8 cellular contexts compared by ENCODE assay signal in genomic region chr14:54566410-54567223, GRCh38. TPM values are rescaled to one million over a fixed set of nuclear protein-coding genes. Genes with fewer than 3 reads are reported as not detected.
DNase-seq lines count a peak whose midpoint lies in the region; ATAC-seq and TF ChIP-seq lines count a peak whose summit lies in the region.

TSS of gene SAMD4A (plus strand) at chr14:54567128. CDS start at chr14:54567917, 789 bp downstream.

- peak within 1 kb of the TSS; percentile 94 for H3K4me3 Mint-ChIP-seq in WTC11

- CTCF ChIA-PET in WTC11 (lab: Charles Lee) = interaction anchor here (0.6 to 6.3 kb wide), 23 partner anchors 14 to 248 kb away, joined by 3 to 138 read pairs (median 4); partner anchors contain the start of gene CGRRF1

- no peaks in the 10 kb centered on the region for H3K9me3 Mint-ChIP-seq in WTC11

- H3K9ac ChIP-seq in skeletal muscle tissue (ENCODE audit: low read depth in 1 of 3, low read length in 3 of 3) = peak within 1 kb of the TSS; percentile 89 to 99 (median 98)

- POLR2A ChIA-PET in WTC11 (lab: Charles Lee) = interaction anchor here (0.6 to 2.7 kb wide), 10 partner anchors 10 to 238 kb away, joined by 3 to 19 read pairs (median 4); partner anchors contain the start of gene CGRRF1

- no peaks in the 10 kb centered on the region for H3K9me3 ChIP-seq in skeletal muscle tissue (ENCODE audit: control insufficient read depth in 3 of 3, low read length in 3 of 3)

- peaks cover 0 to 3% (median 0%) of the 10 kb centered on the region in 3 donors for H3K36me3 ChIP-seq in skeletal muscle tissue (ENCODE audit: control insufficient read depth in 3 of 3, insufficient read depth in 3 of 3, low read length in 3 of 3)

- 0 out of 2 replicates have a peak within 1 kb of the TSS, but pooled peaks have one; percentile 70 for H3K27ac Mint-ChIP-seq in WTC11

- DNase-seq in GM13977 (ENCODE audit: low spot score) (peak; percentile 83), NCI-H146 treated with DMSO at 0.1 percent for 48 hours (lab: John Stamatoyannopoulos, UW; ENCODE audit: unreplicated experiment) (peak; percentile 9), WTC11 (ENCODE audit: low spot score) (peak; percentile 65), cardiac fibroblast (ENCODE audit: low read depth in 2 of 2) (peak; percentile 88 to 95), iPS-NIHi7 (ENCODE audit: extremely low spot score) (peak; percentile 62), HPDE6-E6E7 (ENCODE audit: extremely low spot score) (no peak)

- H3K27me3 Mint-ChIP-seq in WTC11 (ENCODE audit: low read depth) = peaks cover 36% of the 10 kb centered on the region

- peaks cover 21% of the 10 kb centered on the region for H3K4me1 Mint-ChIP-seq in WTC11

- in situ Hi-C loops in GM13977 (cut with MboI; ENCODE audit: low pct_unique_long_range_greater_than_20kb, low sequenced_read_pairs, unreplicated experiment) = no loop called here

- no peaks in the 10 kb centered on the region for H3K36me3 Mint-ChIP-seq in WTC11

- H3K4me3 ChIP-seq in cardiac fibroblast (replicated peaks in 1 of 2; ENCODE audit: low read depth in 2 of 2, low read length in 2 of 2) (peak within 1 kb of the TSS; percentile 75 to 91), skeletal muscle tissue (ENCODE audit: low read length in 3 of 3) (peak within 1 kb of the TSS; percentile 77 to 87 (median 81))

- peak; percentile 42 for TF ChIP-seq CTCF in GM13977 (IDR thresholded peaks at IDR 0.05; ENCODE audit: extremely low read depth, insufficient read depth, missing control alignments)
- TF ChIP-seq CTCF in WTC11 (IDR thresholded peaks at IDR 0.05) = no peak
- TF ChIP-seq CTCF in cardiac fibroblast (IDR thresholded peaks at IDR 0.05; ENCODE audit: low read depth, low read length) = peak; percentile 50

- peak within 1 kb of the TSS; percentile 100 for H3K27ac ChIP-seq in skeletal muscle tissue (ENCODE audit: low read depth, low read length)

- peak; percentile 34 for ATAC-seq in HG02678 (IDR thresholded peaks at IDR 0.05; ENCODE audit: unreplicated experiment)
- ATAC-seq in WTC11 = peak; percentile 13

- H3K27me3 ChIP-seq in skeletal muscle tissue (ENCODE audit: control insufficient read depth in 3 of 3, insufficient read depth in 3 of 3, low read length in 3 of 3) = no peaks in the 10 kb centered on the region

- H3K4me1 ChIP-seq in skeletal muscle tissue (ENCODE audit: control insufficient read depth in 3 of 3, insufficient read depth in 3 of 3, low read length in 3 of 3) = peaks cover 29 to 40% (median 36%) of the 10 kb centered on the region in 3 donors

TF ChIP-seq in WTC11, 78 proteins besides CTCF, POLR2A, EP300 and RAD21 (continues in another document):
- no peak for TF ChIP-seq MLX (CRISPR knock-in tag; IDR thresholded peaks at IDR 0.05)
- TF ChIP-seq FOXP4 (CRISPR knock-in tag; IDR thresholded peaks at IDR 0.05) = 0 out of 2 replicates have a peak, but pooled peaks have one; percentile 40
- TF ChIP-seq AFF4 (CRISPR knock-in tag; IDR thresholded peaks at IDR 0.05; ENCODE audit: borderline replicate concordance) = no peak
- TF ChIP-seq ELF4 (CRISPR knock-in tag; IDR thresholded peaks at IDR 0.05; ENCODE audit: low read depth) = no peak
- TF ChIP-seq ZNF532 (CRISPR knock-in tag; IDR thresholded peaks at IDR 0.05; ENCODE audit: borderline replicate concordance) = no peak
- TF ChIP-seq NFE2L1 (CRISPR knock-in tag; IDR thresholded peaks at IDR 0.05) = no peak
- TF ChIP-seq ESRRA (CRISPR knock-in tag; IDR thresholded peaks at IDR 0.05; ENCODE audit: borderline replicate concordance) = no peak
- TF ChIP-seq MXD4 (CRISPR knock-in tag; IDR thresholded peaks at IDR 0.05; ENCODE audit: borderline replicate concordance) = no peak
- no peak for TF ChIP-seq NR2C2 (CRISPR knock-in tag; IDR thresholded peaks at IDR 0.05)
- no peak; the same call in 1 of the 2 replicates for TF ChIP-seq MAX (CRISPR knock-in tag; IDR thresholded peaks at IDR 0.05)
- TF ChIP-seq RORB (CRISPR knock-in tag; IDR thresholded peaks at IDR 0.05) = no peak

RNA-seq across cellular contexts. Expression of gene SAMD4A, which starts in this region (rescaled TPM):
- total RNA-seq in WTC11 (2021) (5.2 to 6.0 TPM (median 5.3 TPM) in 3 replicates), skeletal muscle tissue (52.2 TPM)
